ENCODE assay signal across 2 cellular contexts in genomic region chr5:136030252-136030651, GRCh38.
TF ChIP-seq lines count a peak whose summit lies in the region.

No MANE protein-coding gene starts in this region.

TF ChIP-seq in IMR-90, 13 proteins besides CTCF, POLR2A, EP300 and RAD21:
- TF ChIP-seq MAFK (IDR thresholded peaks at IDR 0.05; ENCODE audit: low read depth, low read length) (no peak), CHD1 (IDR thresholded peaks at IDR 0.05; ENCODE audit: low read depth, low read length) (no peak), FOS (IDR thresholded peaks at IDR 0.05; ENCODE audit: low read depth, low read length) (no peak), BHLHE40 (IDR thresholded peaks at IDR 0.05; ENCODE audit: low read depth, low read length) (no peak), MAZ (IDR thresholded peaks at IDR 0.05; ENCODE audit: borderline replicate concordance, low read depth, low read length) (no peak), RFX5 (IDR thresholded peaks at IDR 0.05; ENCODE audit: low read depth, low read length) (no peak), SMC3 (IDR thresholded peaks at IDR 0.05; ENCODE audit: low read depth, low read length) (no peak), MXI1 (IDR thresholded peaks at IDR 0.05; ENCODE audit: borderline replicate concordance, low read depth, low read length) (no peak)
TF ChIP-seq in IMR-90: peak in this region for 0.

TF ChIP-seq in HepG2, 621 proteins besides CTCF, POLR2A, EP300 and RAD21 (continues in another document):
- TF ChIP-seq HNRNPUL1 (IDR thresholded peaks at IDR 0.05; ENCODE audit: low read depth, low read length) (no peak), ZNF335 (CRISPR knock-in tag; IDR thresholded peaks at IDR 0.05) (no peak), ATRX (CRISPR knock-in tag; IDR thresholded peaks at IDR 0.05; ENCODE audit: borderline replicate concordance) (no peak), ZNF451 (CRISPR knock-in tag; IDR thresholded peaks at IDR 0.05) (no peak), ZSCAN9 (CRISPR knock-in tag; IDR thresholded peaks at IDR 0.05; ENCODE audit: borderline replicate concordance) (no peak), ZNF569 (CRISPR knock-in tag; IDR thresholded peaks at IDR 0.05; ENCODE audit: borderline replicate concordance) (no peak), NFKB2 (CRISPR knock-in tag; IDR thresholded peaks at IDR 0.05; ENCODE audit: borderline replicate concordance) (no peak), NKX3-1 (CRISPR knock-in tag; IDR thresholded peaks at IDR 0.05) (no peak), HMGXB4 (CRISPR knock-in tag; IDR thresholded peaks at IDR 0.05; ENCODE audit: borderline replicate concordance in 1 of 2, low read depth in 1 of 2) (no peak), ZNF180 (CRISPR knock-in tag; IDR thresholded peaks at IDR 0.05; ENCODE audit: borderline replicate concordance, low read depth) (no peak), ELF4 (CRISPR knock-in tag; IDR thresholded peaks at IDR 0.05; ENCODE audit: borderline replicate concordance) (no peak), KIAA2018 (CRISPR knock-in tag; IDR thresholded peaks at IDR 0.05; ENCODE audit: borderline replicate concordance) (no peak), DNMT3B (CRISPR knock-in tag; conservative IDR thresholded peaks at IDR 0.05) (no peak)
- TF ChIP-seq, protein P1, sequence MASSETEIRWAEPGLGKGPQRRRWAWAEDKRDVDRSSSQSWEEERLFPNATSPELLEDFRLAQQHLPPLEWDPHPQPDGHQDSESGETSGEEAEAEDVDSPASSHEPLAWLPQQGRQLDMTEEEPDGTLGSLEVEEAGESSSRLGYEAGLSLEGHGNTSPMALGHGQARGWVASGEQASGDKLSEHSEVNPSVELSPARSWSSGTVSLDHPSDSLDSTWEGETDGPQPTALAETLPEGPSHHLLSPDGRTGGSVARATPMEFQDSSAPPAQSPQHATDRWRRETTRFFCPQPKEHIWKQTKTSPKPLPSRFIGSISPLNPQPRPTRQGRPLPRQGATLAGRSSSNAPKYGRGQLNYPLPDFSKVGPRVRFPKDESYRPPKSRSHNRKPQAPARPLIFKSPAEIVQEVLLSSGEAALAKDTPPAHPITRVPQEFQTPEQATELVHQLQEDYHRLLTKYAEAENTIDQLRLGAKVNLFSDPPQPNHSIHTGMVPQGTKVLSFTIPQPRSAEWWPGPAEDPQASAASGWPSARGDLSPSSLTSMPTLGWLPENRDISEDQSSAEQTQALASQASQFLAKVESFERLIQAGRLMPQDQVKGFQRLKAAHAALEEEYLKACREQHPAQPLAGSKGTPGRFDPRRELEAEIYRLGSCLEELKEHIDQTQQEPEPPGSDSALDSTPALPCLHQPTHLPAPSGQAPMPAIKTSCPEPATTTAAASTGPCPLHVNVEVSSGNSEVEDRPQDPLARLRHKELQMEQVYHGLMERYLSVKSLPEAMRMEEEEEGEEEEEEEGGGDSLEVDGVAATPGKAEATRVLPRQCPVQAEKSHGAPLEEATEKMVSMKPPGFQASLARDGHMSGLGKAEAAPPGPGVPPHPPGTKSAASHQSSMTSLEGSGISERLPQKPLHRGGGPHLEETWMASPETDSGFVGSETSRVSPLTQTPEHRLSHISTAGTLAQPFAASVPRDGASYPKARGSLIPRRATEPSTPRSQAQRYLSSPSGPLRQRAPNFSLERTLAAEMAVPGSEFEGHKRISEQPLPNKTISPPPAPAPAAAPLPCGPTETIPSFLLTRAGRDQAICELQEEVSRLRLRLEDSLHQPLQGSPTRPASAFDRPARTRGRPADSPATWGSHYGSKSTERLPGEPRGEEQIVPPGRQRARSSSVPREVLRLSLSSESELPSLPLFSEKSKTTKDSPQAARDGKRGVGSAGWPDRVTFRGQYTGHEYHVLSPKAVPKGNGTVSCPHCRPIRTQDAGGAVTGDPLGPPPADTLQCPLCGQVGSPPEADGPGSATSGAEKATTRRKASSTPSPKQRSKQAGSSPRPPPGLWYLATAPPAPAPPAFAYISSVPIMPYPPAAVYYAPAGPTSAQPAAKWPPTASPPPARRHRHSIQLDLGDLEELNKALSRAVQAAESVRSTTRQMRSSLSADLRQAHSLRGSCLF (CRISPR knock-in tag; IDR thresholded peaks at IDR 0.05; ENCODE audit: borderline replicate concordance): no peak
- TF ChIP-seq, protein P2, sequence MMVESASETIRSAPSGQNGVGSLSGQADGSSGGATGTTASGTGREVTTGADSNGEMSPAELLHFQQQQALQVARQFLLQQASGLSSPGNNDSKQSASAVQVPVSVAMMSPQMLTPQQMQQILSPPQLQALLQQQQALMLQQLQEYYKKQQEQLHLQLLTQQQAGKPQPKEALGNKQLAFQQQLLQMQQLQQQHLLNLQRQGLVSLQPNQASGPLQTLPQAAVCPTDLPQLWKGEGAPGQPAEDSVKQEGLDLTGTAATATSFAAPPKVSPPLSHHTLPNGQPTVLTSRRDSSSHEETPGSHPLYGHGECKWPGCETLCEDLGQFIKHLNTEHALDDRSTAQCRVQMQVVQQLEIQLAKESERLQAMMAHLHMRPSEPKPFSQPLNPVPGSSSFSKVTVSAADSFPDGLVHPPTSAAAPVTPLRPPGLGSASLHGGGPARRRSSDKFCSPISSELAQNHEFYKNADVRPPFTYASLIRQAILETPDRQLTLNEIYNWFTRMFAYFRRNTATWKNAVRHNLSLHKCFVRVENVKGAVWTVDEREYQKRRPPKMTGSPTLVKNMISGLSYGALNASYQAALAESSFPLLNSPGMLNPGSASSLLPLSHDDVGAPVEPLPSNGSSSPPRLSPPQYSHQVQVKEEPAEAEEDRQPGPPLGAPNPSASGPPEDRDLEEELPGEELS (CRISPR knock-in tag; IDR thresholded peaks at IDR 0.05): no peak
- TF ChIP-seq, protein P3, sequence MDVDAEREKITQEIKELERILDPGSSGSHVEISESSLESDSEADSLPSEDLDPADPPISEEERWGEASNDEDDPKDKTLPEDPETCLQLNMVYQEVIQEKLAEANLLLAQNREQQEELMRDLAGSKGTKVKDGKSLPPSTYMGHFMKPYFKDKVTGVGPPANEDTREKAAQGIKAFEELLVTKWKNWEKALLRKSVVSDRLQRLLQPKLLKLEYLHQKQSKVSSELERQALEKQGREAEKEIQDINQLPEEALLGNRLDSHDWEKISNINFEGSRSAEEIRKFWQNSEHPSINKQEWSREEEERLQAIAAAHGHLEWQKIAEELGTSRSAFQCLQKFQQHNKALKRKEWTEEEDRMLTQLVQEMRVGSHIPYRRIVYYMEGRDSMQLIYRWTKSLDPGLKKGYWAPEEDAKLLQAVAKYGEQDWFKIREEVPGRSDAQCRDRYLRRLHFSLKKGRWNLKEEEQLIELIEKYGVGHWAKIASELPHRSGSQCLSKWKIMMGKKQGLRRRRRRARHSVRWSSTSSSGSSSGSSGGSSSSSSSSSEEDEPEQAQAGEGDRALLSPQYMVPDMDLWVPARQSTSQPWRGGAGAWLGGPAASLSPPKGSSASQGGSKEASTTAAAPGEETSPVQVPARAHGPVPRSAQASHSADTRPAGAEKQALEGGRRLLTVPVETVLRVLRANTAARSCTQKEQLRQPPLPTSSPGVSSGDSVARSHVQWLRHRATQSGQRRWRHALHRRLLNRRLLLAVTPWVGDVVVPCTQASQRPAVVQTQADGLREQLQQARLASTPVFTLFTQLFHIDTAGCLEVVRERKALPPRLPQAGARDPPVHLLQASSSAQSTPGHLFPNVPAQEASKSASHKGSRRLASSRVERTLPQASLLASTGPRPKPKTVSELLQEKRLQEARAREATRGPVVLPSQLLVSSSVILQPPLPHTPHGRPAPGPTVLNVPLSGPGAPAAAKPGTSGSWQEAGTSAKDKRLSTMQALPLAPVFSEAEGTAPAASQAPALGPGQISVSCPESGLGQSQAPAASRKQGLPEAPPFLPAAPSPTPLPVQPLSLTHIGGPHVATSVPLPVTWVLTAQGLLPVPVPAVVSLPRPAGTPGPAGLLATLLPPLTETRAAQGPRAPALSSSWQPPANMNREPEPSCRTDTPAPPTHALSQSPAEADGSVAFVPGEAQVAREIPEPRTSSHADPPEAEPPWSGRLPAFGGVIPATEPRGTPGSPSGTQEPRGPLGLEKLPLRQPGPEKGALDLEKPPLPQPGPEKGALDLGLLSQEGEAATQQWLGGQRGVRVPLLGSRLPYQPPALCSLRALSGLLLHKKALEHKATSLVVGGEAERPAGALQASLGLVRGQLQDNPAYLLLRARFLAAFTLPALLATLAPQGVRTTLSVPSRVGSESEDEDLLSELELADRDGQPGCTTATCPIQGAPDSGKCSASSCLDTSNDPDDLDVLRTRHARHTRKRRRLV (CRISPR knock-in tag; IDR thresholded peaks at IDR 0.05): no peak
- TF ChIP-seq, protein P4, sequence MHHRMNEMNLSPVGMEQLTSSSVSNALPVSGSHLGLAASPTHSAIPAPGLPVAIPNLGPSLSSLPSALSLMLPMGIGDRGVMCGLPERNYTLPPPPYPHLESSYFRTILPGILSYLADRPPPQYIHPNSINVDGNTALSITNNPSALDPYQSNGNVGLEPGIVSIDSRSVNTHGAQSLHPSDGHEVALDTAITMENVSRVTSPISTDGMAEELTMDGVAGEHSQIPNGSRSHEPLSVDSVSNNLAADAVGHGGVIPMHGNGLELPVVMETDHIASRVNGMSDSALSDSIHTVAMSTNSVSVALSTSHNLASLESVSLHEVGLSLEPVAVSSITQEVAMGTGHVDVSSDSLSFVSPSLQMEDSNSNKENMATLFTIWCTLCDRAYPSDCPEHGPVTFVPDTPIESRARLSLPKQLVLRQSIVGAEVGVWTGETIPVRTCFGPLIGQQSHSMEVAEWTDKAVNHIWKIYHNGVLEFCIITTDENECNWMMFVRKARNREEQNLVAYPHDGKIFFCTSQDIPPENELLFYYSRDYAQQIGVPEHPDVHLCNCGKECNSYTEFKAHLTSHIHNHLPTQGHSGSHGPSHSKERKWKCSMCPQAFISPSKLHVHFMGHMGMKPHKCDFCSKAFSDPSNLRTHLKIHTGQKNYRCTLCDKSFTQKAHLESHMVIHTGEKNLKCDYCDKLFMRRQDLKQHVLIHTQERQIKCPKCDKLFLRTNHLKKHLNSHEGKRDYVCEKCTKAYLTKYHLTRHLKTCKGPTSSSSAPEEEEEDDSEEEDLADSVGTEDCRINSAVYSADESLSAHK (CRISPR knock-in tag; IDR thresholded peaks at IDR 0.05; ENCODE audit: borderline replicate concordance): no peak
- TF ChIP-seq, protein P5, sequence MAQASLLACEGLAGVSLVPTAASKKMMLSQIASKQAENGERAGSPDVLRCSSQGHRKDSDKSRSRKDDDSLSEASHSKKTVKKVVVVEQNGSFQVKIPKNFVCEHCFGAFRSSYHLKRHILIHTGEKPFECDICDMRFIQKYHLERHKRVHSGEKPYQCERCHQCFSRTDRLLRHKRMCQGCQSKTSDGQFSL (CRISPR knock-in tag; IDR thresholded peaks at IDR 0.05): no peak
